Comparison of ENCODE assay signal across 11 cellular contexts in genomic region chr19:1156830-1157615, GRCh38.
"Had no signal": no experiment of that assay in that cellular context is flagged by ENCODE, and none has a peak within 500 bp of the region (broad histone marks: within the 10 kb centered on the region; RNA-seq: fewer than 3 reads in every experiment).

No MANE protein-coding gene starts in this region.

- H3K27me3 ChIP-seq: gastroesophageal sphincter, thyroid gland had no signal

- DNase-seq: activated B cell treated with CpG ODN at 0.5 μM for 24 hours; activated CD4-positive, alpha-beta T cell treated with anti-CD3 and anti-CD28 coated beads, Interleukin-2, amount 50 U/mL, for 1 hour; activated naive CD4-positive, alpha-beta T cell treated with anti-CD3 and anti-CD28 coated beads for 36 hours; activated T-cell treated with anti-CD3 and anti-CD28 coated beads for 4 hours; effector CD8-positive, alpha-beta T cell; kidney glomerular epithelial cell; naive B cell; stimulated activated CD4-positive, alpha-beta T cell treated with anti-CD3 and anti-CD28 coated beads, Interleukin-2, amount 100 ng/mL, for 48 hours; thyroid gland had no signal

- H3K4me3 ChIP-seq: coronary artery, gastroesophageal sphincter, thyroid gland had no signal

- H3K9me3 ChIP-seq: gastroesophageal sphincter, thyroid gland had no signal
